Comparison of ENCODE assay signal across 9 cellular contexts in genomic region chr10:123150986-123151738, GRCh38. TPM values are rescaled to one million over a fixed set of nuclear protein-coding genes. Genes with fewer than 3 reads are reported as not detected.
DNase-seq lines count a peak whose midpoint lies in the region; ATAC-seq and TF ChIP-seq lines count a peak whose summit lies in the region.
"Had no signal": no experiment of that assay in that cellular context is flagged by ENCODE, and none has a peak within 500 bp of the region (broad histone marks: within the 10 kb centered on the region; RNA-seq: fewer than 3 reads in every experiment).

No MANE protein-coding gene starts in this region.

- H3K9me2 ChIP-seq in GM23338 (ENCODE audit: insufficient read depth) (no peaks in the 10 kb centered on the region), MM.1S (replicated peaks; ENCODE audit: insufficient read depth, low read length) (no peaks in the 10 kb centered on the region)

- H3K27me3 ChIP-seq in AG04450 (ENCODE audit: control insufficient read depth, insufficient read depth, low read length), result peaks cover 64% of the 10 kb centered on the region
- H3K27me3 ChIP-seq in GM23338 (ENCODE audit: insufficient read depth), result peaks cover 69% of the 10 kb centered on the region
- peaks cover 5% of the 10 kb centered on the region; the same call in 1 of the 2 replicates for H3K27me3 ChIP-seq in MM.1S (replicated peaks; ENCODE audit: insufficient read depth, low read length)

- H3F3A ChIP-seq in GM23338 (replicated peaks; ENCODE audit: low read depth) (peaks cover 33% of the 10 kb centered on the region), MM.1S (ENCODE audit: insufficient read depth, low read length) (0 out of 2 replicates have a peak, but pooled peaks cover 4% of the 10 kb centered on the region)

- ATAC-seq in GM23338 (peak; percentile 6), HG02588 (IDR thresholded peaks at IDR 0.05; ENCODE audit: unreplicated experiment) (no peak), esophagus mucosa (no peak)

- H3K4me1 ChIP-seq in GM23338 (ENCODE audit: insufficient read depth) (peaks cover 59% of the 10 kb centered on the region), MM.1S (ENCODE audit: low read length) (peaks cover 11% of the 10 kb centered on the region)

- no peak for DNase-seq in AG04450 (ENCODE audit: low read depth, low spot score)
- DNase-seq in GM23338 (ENCODE audit: low spot score), result peak; percentile 89
- DNase-seq in activated naive CD4-positive, alpha-beta T cell treated with anti-CD3 and anti-CD28 coated beads, Interleukin-2, amount 50 U/mL, for 16 hours, result peak; percentile 45
- peak; percentile 35 to 36 for DNase-seq in lung microvascular endothelial cell (ENCODE audit: low read depth in 2 of 2)
- DNase-seq in amygdala (lab: John Stamatoyannopoulos, UW), result no peak
- DNase-seq in MM.1S, result no peak

- H3K4me2 ChIP-seq in GM23338 (peak overlapping the region; percentile 83), MM.1S (ENCODE audit: low read depth, low read length) (no peak overlapping the region)

- H2AFZ ChIP-seq in GM23338, result peak overlapping the region; percentile 78; the same call in 1 of the 2 replicates
- no peak overlapping the region for H2AFZ ChIP-seq in MM.1S (ENCODE audit: low read length)

- 0 out of 2 replicates have a peak overlapping the region, but pooled peaks have one; percentile 7 for H3K4me3 ChIP-seq in AG04450 (ENCODE audit: low read depth, low read length)
- H3K4me3 ChIP-seq in GM23338, result peak overlapping the region; percentile 60
- no peak overlapping the region for H3K4me3 ChIP-seq in MM.1S (ENCODE audit: low read length)

- H3K36me3 ChIP-seq in GM23338 (ENCODE audit: insufficient read depth) (peaks cover 10% of the 10 kb centered on the region), MM.1S (replicated peaks; ENCODE audit: insufficient read depth, low read length) (peaks cover 8% of the 10 kb centered on the region; the same call in 1 of the 2 replicates)

- H4K20me1 ChIP-seq in GM23338 (replicated peaks; ENCODE audit: insufficient read depth) (peaks cover 15% of the 10 kb centered on the region), MM.1S (ENCODE audit: insufficient read depth, low read length) (no peaks in the 10 kb centered on the region)

- H3K27ac ChIP-seq in AG04450 (ENCODE audit: low read depth, low read length) (no peak overlapping the region), GM23338 (ENCODE audit: low read depth) (0 out of 2 replicates have a peak overlapping the region, but pooled peaks have one; percentile 29), MM.1S (ENCODE audit: low read length) (no peak overlapping the region)

- TF ChIP-seq CTCF in AG04450 (IDR thresholded peaks at IDR 0.05; ENCODE audit: low read depth, low read length) (no peak), GM23338 (conservative IDR thresholded peaks at IDR 0.05; ENCODE audit: low read depth in 2 of 2) (no peak), MM.1S (IDR thresholded peaks at IDR 0.05; ENCODE audit: low read length) (no peak)

- CTCF ChIA-PET in AG04450 (lab: Charles Lee), result no interaction called here

- H3K9ac ChIP-seq in MM.1S (ENCODE audit: low read length), result no peak overlapping the region

- peaks cover 31% of the 10 kb centered on the region for H3K36me3 Mint-ChIP-seq in GM23338 (ENCODE audit: low read depth)

- H3K4me3 Mint-ChIP-seq in GM23338, result peak overlapping the region; percentile 70

- H3K79me2 ChIP-seq in GM23338 (replicated peaks; ENCODE audit: insufficient read depth), result peaks cover 18% of the 10 kb centered on the region
- H3K79me2 ChIP-seq in MM.1S (ENCODE audit: low read length), result peaks cover 20% of the 10 kb centered on the region

- POLR2A ChIA-PET in AG04450 (lab: Yijun Ruan, JAX), result no interaction called here

- H3K27me3 Mint-ChIP-seq in GM23338 (ENCODE audit: insufficient read depth, low read depth, poor library complexity), result peaks cover 63% of the 10 kb centered on the region

- peaks cover 5% of the 10 kb centered on the region; the same call in 2 of the 3 replicates for H3K9me3 Mint-ChIP-seq in GM23338

- H3K27ac Mint-ChIP-seq in GM23338, result peak overlapping the region; percentile 82

- H3K4me1 Mint-ChIP-seq in GM23338, result peaks cover 51% of the 10 kb centered on the region

- H3K9me3 ChIP-seq in AG04450 (ENCODE audit: control insufficient read depth, insufficient read depth, low read length) (peaks cover 6% of the 10 kb centered on the region; the same call in 1 of the 2 replicates), MM.1S (replicated peaks; ENCODE audit: insufficient read depth, low read length) (no peaks in the 10 kb centered on the region)

TF ChIP-seq in GM23338, 12 proteins besides CTCF, POLR2A, EP300 and RAD21 (continues in another document):
- TF ChIP-seq ZNF114 (CRISPR knock-in tag; IDR thresholded peaks at IDR 0.05), result no peak
- TF ChIP-seq POLR2AphosphoS5 (IDR thresholded peaks at IDR 0.05; ENCODE audit: low read depth), result peak; percentile 21; the same call in 1 of the 2 replicates
- no peak for TF ChIP-seq NANOG (IDR thresholded peaks at IDR 0.05; ENCODE audit: borderline replicate concordance)
- TF ChIP-seq JUNB (IDR thresholded peaks at IDR 0.05; ENCODE audit: unreplicated experiment), result no peak
- TF ChIP-seq EZH2phosphoT487 (IDR thresholded peaks at IDR 0.05; ENCODE audit: unreplicated experiment), result peak; percentile 60
- TF ChIP-seq ZNF462 (CRISPR knock-in tag; IDR thresholded peaks at IDR 0.05), result no peak
- no peak for TF ChIP-seq CREB1 (CRISPR knock-in tag; IDR thresholded peaks at IDR 0.05; ENCODE audit: low read depth)

RNA-seq across cellular contexts. Expression of gene BUB3, which starts 3.0 kb away (rescaled TPM):
- polyA plus RNA-seq in AG04450 (2011; rRNA removed) (131 and 135 TPM in 2 replicates), GM23338 (2016; fragmentation: Nextera tagmentation; extraction: Ambion mirVana) (197 and 243 TPM in 2 replicates)
- polyA minus RNA-seq in AG04450 (2011; rRNA and poly(A)+ RNA removed), result 158 and 206 TPM in 2 replicates
- total RNA-seq in GM23338 (2014; rRNA removed; shearing (Covaris generic)), result 272 and 361 TPM in 2 replicates
- total RNA-seq in lung microvascular endothelial cell (131 and 163 TPM in 2 replicates), esophagus mucosa (65.2 TPM)

RNA-seq across cellular contexts. Expression of gene HMX2, which starts 3.2 kb away (rescaled TPM):
- polyA plus RNA-seq in AG04450 (2011; rRNA removed) (not detected in 2 replicates), GM23338 (2016; fragmentation: Nextera tagmentation; extraction: Ambion mirVana) (3.1 and 3.4 TPM in 2 replicates)
- polyA minus RNA-seq in AG04450 (2011; rRNA and poly(A)+ RNA removed), result not detected in 2 replicates
- total RNA-seq in GM23338 (2014; rRNA removed; shearing (Covaris generic)), result 0.97 and 2.6 TPM in 2 replicates
- total RNA-seq in lung microvascular endothelial cell (not detected in 2 replicates), esophagus mucosa (not detected)
- total RNA-seq: renal cortical epithelial cell had no signal

RNA-seq across cellular contexts. Expression of gene HMX3, which starts 15.4 kb away (rescaled TPM):
- polyA plus RNA-seq in AG04450 (2011; rRNA removed) (not detected in 2 replicates), GM23338 (2016; fragmentation: Nextera tagmentation; extraction: Ambion mirVana) (not detected in 2 replicates)
- not detected in 2 replicates for polyA minus RNA-seq in AG04450 (2011; rRNA and poly(A)+ RNA removed)
- 0.23 and 0.35 TPM in 2 replicates for total RNA-seq in GM23338 (2014; rRNA removed; shearing (Covaris generic))
- total RNA-seq in lung microvascular endothelial cell (not detected in 2 replicates), esophagus mucosa (not detected)
- total RNA-seq: renal cortical epithelial cell had no signal

Comparison
In these comparisons a context has a peak if more than half of its experiments do, and no peak if none do; other contexts are left out.
1. DNase-seq: peak in GM23338 (single experiment), activated naive CD4-positive, alpha-beta T cell treated with anti-CD3 and anti-CD28 coated beads, Interleukin-2, amount 50 U/mL, for 16 hours (single experiment) and lung microvascular endothelial cell (2 of 2); none in AG04450 (single experiment), amygdala (0 of 56) and MM.1S (single experiment).